Comparison of ENCODE assay signal across 8 cellular contexts in genomic region chr1:212012034-212012740, GRCh38. TPM values are rescaled to one million over a fixed set of nuclear protein-coding genes. Genes with fewer than 3 reads are reported as not detected.
A peak's percentile ranks its signal among the peaks of the same experiment; 100 is the strongest.
DNase-seq lines count a peak whose midpoint lies in the region; ATAC-seq and TF ChIP-seq lines count a peak whose summit lies in the region.

No MANE protein-coding gene starts in this region.

- peak; percentile 97 for ATAC-seq in GM21619 (IDR thresholded peaks at IDR 0.05; ENCODE audit: unreplicated experiment)

- H3K27me3 ChIP-seq in SK-N-SH (ENCODE audit: insufficient read depth), result no peaks in the 10 kb centered on the region

- peaks cover 21% of the 10 kb centered on the region for H3K36me3 Mint-ChIP-seq in activated naive CD8-positive, alpha-beta T cell treated with anti-CD3 and anti-CD28 coated beads for 36 hours

- 61% methylated on average over 7 of the region's 7 CpGs for WGBS in SK-N-SH (ENCODE audit: low lambda C conversion rate)

- H2AFZ ChIP-seq in SK-N-SH (ENCODE audit: low read depth), result no peak overlapping the region

- TF ChIP-seq EP300 in SK-N-SH (IDR thresholded peaks at IDR 0.05; ENCODE audit: borderline replicate concordance in 1 of 2, low read depth in 1 of 2, low read length in 1 of 2), result no peak

- TF ChIP-seq RAD21 in SK-N-SH (IDR thresholded peaks at IDR 0.05; ENCODE audit: low read length), result peak; percentile 87

- H3K9me3 Mint-ChIP-seq in activated naive CD8-positive, alpha-beta T cell treated with anti-CD3 and anti-CD28 coated beads for 36 hours, result no peaks in the 10 kb centered on the region

- DNase-seq in EL (peak; percentile 65), SK-N-SH (peak; percentile 85), cardiac septum (ENCODE audit: low spot score) (peak; percentile 80), putamen (ENCODE audit: low spot score) (peak; percentile 20), mesenteric fat pad (ENCODE audit: low spot score) (no peak)
- peak; percentile 47 for DNase-seq in activated naive CD8-positive, alpha-beta T cell treated with anti-CD3 and anti-CD28 coated beads for 36 hours

- H3K4me2 ChIP-seq in SK-N-SH, result no peak overlapping the region

- H3K4me1 ChIP-seq in SK-N-SH (ENCODE audit: control insufficient read depth in 1 of 2, insufficient read depth in 2 of 2, low read depth in 1 of 2, low read length in 1 of 2), result no peaks in the 10 kb centered on the region

- peaks cover 21 to 63% of the 10 kb centered on the region in 2 experiments for H3K36me3 ChIP-seq in SK-N-SH (replicated peaks in 1 of 2; ENCODE audit: control insufficient read depth in 1 of 2, insufficient read depth in 2 of 2, low read length in 1 of 2)

- no peak overlapping the region for H3K27ac Mint-ChIP-seq in activated naive CD8-positive, alpha-beta T cell treated with anti-CD3 and anti-CD28 coated beads for 36 hours

- CTCF ChIA-PET in SK-N-SH (lab: Yijun Ruan, JAX), result interaction anchor here (0.6 to 3.5 kb wide), 9 partner anchors 10 to 444 kb away, joined by 3 to 46 read pairs (median 4); partner anchors contain the start of genes DTL, INTS7 and NEK2

- no peaks in the 10 kb centered on the region for H4K20me1 ChIP-seq in SK-N-SH (ENCODE audit: insufficient read depth)

- no peak overlapping the region for H3K4me3 Mint-ChIP-seq in activated naive CD8-positive, alpha-beta T cell treated with anti-CD3 and anti-CD28 coated beads for 36 hours

- intact Hi-C loops in cardiac septum (cut with DNase I), result loop anchor here (2.0 kb wide), 1 partner anchor 23 kb away; the partner anchor contains the start of genes DTL and INTS7

- H3K9ac ChIP-seq in SK-N-SH, result no peak overlapping the region

- H3K9me2 ChIP-seq in SK-N-SH, result no peaks in the 10 kb centered on the region

- no peaks in the 10 kb centered on the region; the same call in 1 of the 2 replicates for H3K79me2 ChIP-seq in SK-N-SH (ENCODE audit: insufficient read depth)

- H3K4me3 ChIP-seq in SK-N-SH (ENCODE audit: low read depth in 2 of 2, low read length in 1 of 2), result no peak overlapping the region; a peak in 1 of 4 replicates

- H3F3A ChIP-seq in SK-N-SH (replicated peaks; ENCODE audit: insufficient read depth), result no peaks in the 10 kb centered on the region

- TF ChIP-seq CTCF in LNCAP (IDR thresholded peaks at IDR 0.05) (peak; percentile 99), SK-N-SH (IDR thresholded peaks at IDR 0.05) (peak; percentile 98)

- H3K4me1 Mint-ChIP-seq in activated naive CD8-positive, alpha-beta T cell treated with anti-CD3 and anti-CD28 coated beads for 36 hours, result peaks cover 4% of the 10 kb centered on the region

- H3K27ac ChIP-seq in SK-N-SH (ENCODE audit: low read depth in 2 of 2, low read length in 1 of 2), result no peak overlapping the region

- no peaks in the 10 kb centered on the region for H3K27me3 Mint-ChIP-seq in activated naive CD8-positive, alpha-beta T cell treated with anti-CD3 and anti-CD28 coated beads for 36 hours

- H3K9me3 ChIP-seq in SK-N-SH, result no peaks in the 10 kb centered on the region

- POLR2A ChIA-PET in SK-N-SH (lab: Yijun Ruan, JAX), result no interaction called here

TF ChIP-seq in SK-N-SH, 30 proteins besides CTCF, POLR2A, EP300 and RAD21:
- TF ChIP-seq NRF1 (IDR thresholded peaks at IDR 0.05; ENCODE audit: low read depth, low read length) (no peak), FOSL2 (IDR thresholded peaks at IDR 0.05; ENCODE audit: borderline replicate concordance, low read depth) (no peak), FOXJ3 (CRISPR knock-in tag; IDR thresholded peaks at IDR 0.05) (no peak), RCOR1 (IDR thresholded peaks at IDR 0.05; ENCODE audit: low read length) (peak; percentile 53), RFX5 (IDR thresholded peaks at IDR 0.05; ENCODE audit: low read length) (no peak), TAF1 (IDR thresholded peaks at IDR 0.05; ENCODE audit: borderline replicate concordance, low read depth, low read length) (no peak), TCF12 (IDR thresholded peaks at IDR 0.05) (no peak), SMC3 (IDR thresholded peaks at IDR 0.05; ENCODE audit: low read depth, low read length) (peak; percentile 89), CHD2 (IDR thresholded peaks at IDR 0.05; ENCODE audit: low read length, partially characterized antibody) (peak; percentile 17), NFIC (IDR thresholded peaks at IDR 0.05; ENCODE audit: borderline replicate concordance) (no peak), USF2 (IDR thresholded peaks at IDR 0.05; ENCODE audit: borderline replicate concordance, low read depth, low read length) (no peak), JUND (IDR thresholded peaks at IDR 0.05) (no peak), POLR2AphosphoS5 (IDR thresholded peaks at IDR 0.05; ENCODE audit: low read depth, low read length) (no peak), GABPA (IDR thresholded peaks at IDR 0.05; ENCODE audit: low read depth) (no peak), RXRA (IDR thresholded peaks at IDR 0.05; ENCODE audit: borderline replicate concordance, low read depth) (no peak), FOXM1 (IDR thresholded peaks at IDR 0.05; ENCODE audit: low read depth) (no peak), MXI1 (IDR thresholded peaks at IDR 0.05; ENCODE audit: low read depth, low read length) (no peak), ELF1 (IDR thresholded peaks at IDR 0.05) (no peak), PBX3 (IDR thresholded peaks at IDR 0.05) (no peak), GATA2 (CRISPR knock-in tag; IDR thresholded peaks at IDR 0.05) (no peak)
- TF ChIP-seq, protein P1, sequence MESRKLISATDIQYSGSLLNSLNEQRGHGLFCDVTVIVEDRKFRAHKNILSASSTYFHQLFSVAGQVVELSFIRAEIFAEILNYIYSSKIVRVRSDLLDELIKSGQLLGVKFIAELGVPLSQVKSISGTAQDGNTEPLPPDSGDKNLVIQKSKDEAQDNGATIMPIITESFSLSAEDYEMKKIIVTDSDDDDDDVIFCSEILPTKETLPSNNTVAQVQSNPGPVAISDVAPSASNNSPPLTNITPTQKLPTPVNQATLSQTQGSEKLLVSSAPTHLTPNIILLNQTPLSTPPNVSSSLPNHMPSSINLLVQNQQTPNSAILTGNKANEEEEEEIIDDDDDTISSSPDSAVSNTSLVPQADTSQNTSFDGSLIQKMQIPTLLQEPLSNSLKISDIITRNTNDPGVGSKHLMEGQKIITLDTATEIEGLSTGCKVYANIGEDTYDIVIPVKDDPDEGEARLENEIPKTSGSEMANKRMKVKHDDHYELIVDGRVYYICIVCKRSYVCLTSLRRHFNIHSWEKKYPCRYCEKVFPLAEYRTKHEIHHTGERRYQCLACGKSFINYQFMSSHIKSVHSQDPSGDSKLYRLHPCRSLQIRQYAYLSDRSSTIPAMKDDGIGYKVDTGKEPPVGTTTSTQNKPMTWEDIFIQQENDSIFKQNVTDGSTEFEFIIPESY (IDR thresholded peaks at IDR 0.05; ENCODE audit: borderline replicate concordance, low read depth), result no peak
- TF ChIP-seq, protein P2, sequence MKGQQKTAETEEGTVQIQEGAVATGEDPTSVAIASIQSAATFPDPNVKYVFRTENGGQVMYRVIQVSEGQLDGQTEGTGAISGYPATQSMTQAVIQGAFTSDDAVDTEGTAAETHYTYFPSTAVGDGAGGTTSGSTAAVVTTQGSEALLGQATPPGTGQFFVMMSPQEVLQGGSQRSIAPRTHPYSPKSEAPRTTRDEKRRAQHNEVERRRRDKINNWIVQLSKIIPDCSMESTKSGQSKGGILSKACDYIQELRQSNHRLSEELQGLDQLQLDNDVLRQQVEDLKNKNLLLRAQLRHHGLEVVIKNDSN (IDR thresholded peaks at IDR 0.05; ENCODE audit: borderline replicate concordance, low read depth), result no peak
TF ChIP-seq in SK-N-SH: peak in this region for 3.

RNA-seq across cellular contexts. Expression of gene INTS7, which starts 23.2 kb away (rescaled TPM):
- polyA plus RNA-seq in SK-N-SH (2012; rRNA removed), result 8.7 and 11.7 TPM in 2 replicates
- polyA plus RNA-seq in SK-N-SH (2012; cell fraction: cytosol; rRNA removed), result 9.1 and 10.3 TPM in 2 replicates
- polyA plus RNA-seq in SK-N-SH (2012; cell fraction: nucleus; rRNA removed), result 5.2 and 13.6 TPM in 2 replicates
- total RNA-seq in activated naive CD8-positive, alpha-beta T cell treated with anti-CD3 and anti-CD28 coated beads for 36 hours, result 10 to 100 TPM; 27.6 to 29.4 TPM
- 8.4 TPM for total RNA-seq in cardiac septum
- 8.4 TPM for total RNA-seq in mesenteric fat pad

RNA-seq across cellular contexts. Expression of gene DTL, which starts 23.4 kb away (rescaled TPM):
- 9.3 and 12.6 TPM in 2 replicates for polyA plus RNA-seq in SK-N-SH (2012; rRNA removed)
- polyA plus RNA-seq in SK-N-SH (2012; cell fraction: cytosol; rRNA removed), result 7.9 and 9.3 TPM in 2 replicates
- 7.0 and 13.1 TPM in 2 replicates for polyA plus RNA-seq in SK-N-SH (2012; cell fraction: nucleus; rRNA removed)
- total RNA-seq in activated naive CD8-positive, alpha-beta T cell treated with anti-CD3 and anti-CD28 coated beads for 36 hours, result 100 to 1,000 TPM; 101 to 104 TPM
- 0.48 TPM for total RNA-seq in cardiac septum
- total RNA-seq in mesenteric fat pad, result 0.16 TPM

Comparison
In these comparisons a context has a peak if more than half of its experiments do, and no peak if none do; other contexts are left out.
1. RNA of gene DTL, which starts 23.4 kb away (total RNA-seq): 101 to 104 TPM in activated naive CD8-positive, alpha-beta T cell treated with anti-CD3 and anti-CD28 coated beads for 36 hours; 0.48 TPM in cardiac septum (single experiment) and 0.16 TPM in mesenteric fat pad (single experiment); every median in the first group is over 10 times any median in the second.